In the genomic region with DNA sequence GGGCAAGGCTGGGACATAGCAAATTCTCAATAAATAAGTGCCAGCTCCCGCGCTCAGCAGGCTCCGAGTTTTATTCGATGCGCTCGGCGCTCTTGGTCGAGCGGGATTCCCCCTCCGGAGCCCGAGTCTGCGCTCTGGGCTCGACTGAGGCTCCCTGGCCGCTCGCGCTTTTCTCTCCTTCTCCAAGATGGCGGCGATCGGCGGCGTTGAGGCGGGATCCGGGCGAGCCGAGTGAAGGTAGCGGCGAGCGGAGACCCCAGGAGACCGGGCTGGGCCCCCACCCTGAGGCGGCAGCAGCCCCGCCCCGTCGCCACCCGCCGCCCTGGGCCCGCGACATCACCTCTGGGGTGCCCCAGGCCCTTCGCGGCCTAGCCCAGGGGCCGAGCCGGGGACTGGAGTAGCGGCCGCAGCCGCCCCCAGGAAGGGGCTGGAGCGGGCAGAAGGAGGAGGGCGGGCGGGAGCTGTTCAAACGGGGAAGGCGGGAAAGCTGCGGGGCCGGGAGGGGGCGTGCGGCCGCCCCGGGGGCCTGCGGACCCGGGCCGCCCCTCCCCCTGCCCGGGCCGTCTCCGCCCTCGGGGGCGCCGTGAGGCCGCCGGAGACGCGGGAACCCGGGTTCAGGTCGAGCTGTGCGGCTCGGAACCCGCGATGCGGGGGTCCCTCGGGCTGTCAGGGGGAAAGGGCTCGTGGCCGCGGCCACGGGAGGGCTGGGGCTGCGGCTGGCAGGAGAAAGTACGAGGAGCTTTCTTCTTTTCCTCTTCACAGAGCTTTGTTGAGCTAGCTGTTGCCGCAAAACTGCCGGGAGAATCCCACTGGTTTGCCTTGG, we compare ENCODE assay signal across 8 cellular contexts. TPM values are rescaled to one million over a fixed set of nuclear protein-coding genes. Genes with fewer than 3 reads are reported as not detected.
A peak's percentile ranks its signal among the peaks of the same experiment; 100 is the strongest.
DNase-seq lines count a peak whose midpoint lies in the region; ATAC-seq and TF ChIP-seq lines count a peak whose summit lies in the region.

A gene with protein sequence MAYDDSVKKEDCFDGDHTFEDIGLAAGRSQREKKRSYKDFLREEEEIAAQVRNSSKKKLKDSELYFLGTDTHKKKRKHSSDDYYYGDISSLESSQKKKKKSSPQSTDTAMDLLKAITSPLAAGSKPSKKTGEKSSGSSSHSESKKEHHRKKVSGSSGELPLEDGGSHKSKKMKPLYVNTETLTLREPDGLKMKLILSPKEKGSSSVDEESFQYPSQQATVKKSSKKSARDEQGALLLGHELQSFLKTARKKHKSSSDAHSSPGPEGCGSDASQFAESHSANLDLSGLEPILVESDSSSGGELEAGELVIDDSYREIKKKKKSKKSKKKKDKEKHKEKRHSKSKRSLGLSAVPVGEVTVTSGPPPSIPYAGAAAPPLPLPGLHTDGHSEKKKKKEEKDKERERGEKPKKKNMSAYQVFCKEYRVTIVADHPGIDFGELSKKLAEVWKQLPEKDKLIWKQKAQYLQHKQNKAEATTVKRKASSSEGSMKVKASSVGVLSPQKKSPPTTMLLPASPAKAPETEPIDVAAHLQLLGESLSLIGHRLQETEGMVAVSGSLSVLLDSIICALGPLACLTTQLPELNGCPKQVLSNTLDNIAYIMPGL (plus strand): TSS at position 173 of the 823 bp plus-strand sequence. CDS start 4,898 bp downstream, outside the sequence.

- CTCF ChIA-PET in PC-9 (lab: Charles Lee), result interaction anchor here (0.7 kb wide), 1 partner anchor 334 kb away, joined by 3 read pairs; no protein-coding TSS in a partner anchor

- ATAC-seq in GM21515 (IDR thresholded peaks at IDR 0.05; ENCODE audit: unreplicated experiment), result peak; percentile 89

- peaks cover 13% of the 10 kb centered on the region for H3K4me1 ChIP-seq in PC-9 (replicated peaks; ENCODE audit: insufficient read depth)

- DNase-seq in DMS153 (lab: John Stamatoyannopoulos, UW) (peak; percentile 67), HuH-7 (ENCODE audit: low spot score) (peak; percentile 86), PC-9 (peak; percentile 74 to 75), erythroblast (lab: John Stamatoyannopoulos, UW) (peak; percentile 91 to 94), mucosa of gallbladder (ENCODE audit: low spot score) (peak; percentile 89)
- peak; percentile 85 for DNase-seq in activated T-cell treated with anti-CD3 and anti-CD28 coated beads, Interleukin-2, amount 50 U/mL, for 1 hour
- peak; percentile 79 for DNase-seq in stimulated activated CD8-positive, alpha-beta memory T cell treated with anti-CD3 and anti-CD28 coated beads, Interleukin-4, amount 100 ng/mL, for 24 hours (ENCODE audit: low read depth)

- peak within 1 kb of the TSS; percentile 92 for H3K4me2 ChIP-seq in PC-9

- H3K27me3 ChIP-seq in PC-9 (ENCODE audit: insufficient read depth, low read depth), result no peaks in the 10 kb centered on the region

- peaks cover 43% of the 10 kb centered on the region for H3K79me2 ChIP-seq in PC-9 (ENCODE audit: low read depth)

- no TSS peak for BruUV-seq in PC-9 (replicated peaks; lab: Mats Ljungman, UMichigan)

- H3K9me3 ChIP-seq in PC-9 (ENCODE audit: insufficient read depth, low read depth), result no peaks in the 10 kb centered on the region

- TF ChIP-seq CTCF in PC-9 (conservative IDR thresholded peaks at IDR 0.05), result no peak; the same call in 1 of the 2 replicates

- peaks cover 5% of the 10 kb centered on the region; the same call in 1 of the 2 replicates for H3F3A ChIP-seq in PC-9 (ENCODE audit: insufficient read depth, low read depth)

- intact Hi-C loops in PC-9 (cut with micrococcal nuclease; ENCODE audit: unreplicated experiment), result no loop called here

- peak; percentile 63 for TF ChIP-seq POLR2A in erythroblast (IDR thresholded peaks at IDR 0.05; ENCODE audit: low read length)

- peaks cover 2% of the 10 kb centered on the region; the same call in 1 of the 2 replicates for H4K20me1 ChIP-seq in PC-9 (ENCODE audit: insufficient read depth)

- no peaks in the 10 kb centered on the region for H3K9me2 ChIP-seq in PC-9 (ENCODE audit: insufficient read depth)

- H3K27ac ChIP-seq in PC-9, result peak within 1 kb of the TSS; percentile 61

- POLR2A ChIA-PET in PC-9 (lab: Charles Lee; ENCODE audit: unreplicated experiment), result interaction anchor here (0.9 kb wide), 1 partner anchor 44 kb away, joined by 15 read pairs; no protein-coding TSS in a partner anchor

- H3K4me3 ChIP-seq in PC-9, result peak within 1 kb of the TSS; percentile 61

- H3K36me3 ChIP-seq in PC-9 (ENCODE audit: low read depth), result peaks cover 13% of the 10 kb centered on the region

- H2AFZ ChIP-seq in PC-9, result peak within 1 kb of the TSS; percentile 91

RNA-seq across cellular contexts. Expression of the gene that starts here (rescaled TPM):
- total RNA-seq in PC-9 (2021), result 29.2 and 31.1 TPM in 2 replicates
- 15.8 TPM for total RNA-seq in mucosa of gallbladder

Comparison
In these comparisons a context has a peak if more than half of its experiments do, and no peak if none do; other contexts are left out.
1. Peak in every context shown above with its lines: DNase-seq, ATAC-seq, H3K4me3 ChIP-seq and H3K27ac ChIP-seq.